ENCODE assay signal across 8 cellular contexts in genomic region chr10:29734640-29734979, GRCh38.
DNase-seq lines count a peak whose midpoint lies in the region; ATAC-seq, FAIRE-seq and TF ChIP-seq lines count a peak whose summit lies in the region.

No MANE protein-coding gene starts in this region.

- H3K4me3 Mint-ChIP-seq in CD4-positive, alpha-beta T cell, result peak overlapping the region; percentile 91
- peak overlapping the region; percentile 92 for H3K4me3 Mint-ChIP-seq in neural progenitor cell

- H3K36me3 ChIP-seq in NT2/D1 (ENCODE audit: insufficient read depth, insufficient read length, low read length), result peaks cover 12% of the 10 kb centered on the region
- no peaks in the 10 kb centered on the region for H3K36me3 ChIP-seq in endothelial cell of umbilical vein (ENCODE audit: control insufficient read depth in 2 of 2, extremely low read depth in 1 of 2, insufficient read depth in 2 of 2, low read length in 2 of 2)
- H3K36me3 ChIP-seq in neural progenitor cell, result no peaks in the 10 kb centered on the region

- peaks cover 15% of the 10 kb centered on the region for H3K36me3 Mint-ChIP-seq in CD4-positive, alpha-beta T cell (ENCODE audit: low read depth)
- peaks cover 4% of the 10 kb centered on the region for H3K36me3 Mint-ChIP-seq in neural progenitor cell

- peak overlapping the region; percentile 55 for H3K4me2 ChIP-seq in endothelial cell of umbilical vein (ENCODE audit: insufficient read depth, low read length)
- H3K4me2 ChIP-seq in neural progenitor cell, result peak overlapping the region; percentile 95

- peak; percentile 52 for FAIRE-seq in endothelial cell of umbilical vein (lab: Jason Lieb, UNC)
- no peak for FAIRE-seq in frontal cortex (lab: Jason Lieb, UNC)

- H3K9me3 ChIP-seq in CD4-positive, alpha-beta T cell (ENCODE audit: control insufficient read depth, low read length), result no peaks in the 10 kb centered on the region
- H3K9me3 ChIP-seq in NT2/D1 (ENCODE audit: insufficient read depth, low read length), result no peaks in the 10 kb centered on the region
- H3K9me3 ChIP-seq in endothelial cell of umbilical vein (replicated peaks; ENCODE audit: control insufficient read depth, insufficient read depth, low read length), result no peaks in the 10 kb centered on the region
- H3K9me3 ChIP-seq in neural progenitor cell (ENCODE audit: low read depth), result no peaks in the 10 kb centered on the region

- H3K9me3 Mint-ChIP-seq in CD4-positive, alpha-beta T cell, result no peaks in the 10 kb centered on the region
- no peaks in the 10 kb centered on the region for H3K9me3 Mint-ChIP-seq in neural progenitor cell

- in situ Hi-C loops in KBM-7 (cut with MboI; ENCODE audit: low pct_unique_long_range_greater_than_20kb, low sequenced_read_pairs), result no loop called here

- dilution Hi-C loops in endothelial cell of umbilical vein (cut with MboI; ENCODE audit: extremely low pct_ligation_motif_present, low sequenced_read_pairs), result no loop called here

- intact Hi-C loops in CD4-positive, alpha-beta T cell (cut with DNase I, micrococcal nuclease), result loop anchor here (2.0 to 10.0 kb wide), 5 partner anchors 50 to 1200 kb away; partner anchors contain the start of gene WAC (in 1 of the 2)
- intact Hi-C loops in endothelial cell of umbilical vein (cut with micrococcal nuclease), result loop anchor here (2.0 to 10.0 kb wide), 2 partner anchors 66 to 180 kb away; no protein-coding TSS in a partner anchor

- TF ChIP-seq POLR2A in endothelial cell of umbilical vein (IDR thresholded peaks at IDR 0.05; ENCODE audit: low read depth, low read length), result no peak

- H3K4me3 ChIP-seq in NT2/D1 (ENCODE audit: insufficient read length, low read depth) (peak overlapping the region; percentile 60), endothelial cell of umbilical vein (replicated peaks in 1 of 3; ENCODE audit: insufficient read depth in 1 of 3, low read depth in 1 of 3, low read length in 3 of 3) (peak overlapping the region; percentile 69 to 88 (median 82)), neural progenitor cell (peak overlapping the region; percentile 94)

- peaks cover 45% of the 10 kb centered on the region for H3K79me2 ChIP-seq in endothelial cell of umbilical vein (ENCODE audit: control insufficient read depth, insufficient read depth, low read length)
- H3K79me2 ChIP-seq in neural progenitor cell (ENCODE audit: low read depth), result peaks cover 55% of the 10 kb centered on the region

- H3K4me1 Mint-ChIP-seq in CD4-positive, alpha-beta T cell (ENCODE audit: low read depth), result peaks cover 51% of the 10 kb centered on the region
- peaks cover 50% of the 10 kb centered on the region for H3K4me1 Mint-ChIP-seq in neural progenitor cell

- no peaks in the 10 kb centered on the region for H3K27me3 Mint-ChIP-seq in CD4-positive, alpha-beta T cell
- peaks cover 13% of the 10 kb centered on the region for H3K27me3 Mint-ChIP-seq in neural progenitor cell (ENCODE audit: insufficient read depth, low read depth)

- no peak for DNase-seq in CD4-positive, alpha-beta T cell
- DNase-seq in NT2/D1 (ENCODE audit: low read depth, low spot score) (no peak), endothelial cell of umbilical vein (ENCODE audit: low read depth, low spot score) (peak; percentile 42), neural progenitor cell (ENCODE audit: low spot score) (no peak), KBM-7 (no peak), frontal cortex (ENCODE audit: low spot score in 2 of 2) (no peak)
- no peak for DNase-seq in activated effector memory CD4-positive, alpha-beta T cell treated with anti-CD3 and anti-CD28 coated beads, Interleukin-2, amount 50 U/mL, for 16 hours

- H3K27me3 ChIP-seq in CD4-positive, alpha-beta T cell (ENCODE audit: control insufficient read depth, insufficient read depth, low read length), result no peaks in the 10 kb centered on the region
- H3K27me3 ChIP-seq in NT2/D1 (ENCODE audit: insufficient read depth, insufficient read length) (peaks cover 31% of the 10 kb centered on the region), endothelial cell of umbilical vein (ENCODE audit: control insufficient read depth in 2 of 2, insufficient read depth in 2 of 2, low read length in 2 of 2) (no peaks in the 10 kb centered on the region), neural progenitor cell (peaks cover 10% of the 10 kb centered on the region)

- H3K4me1 ChIP-seq in NT2/D1 (ENCODE audit: insufficient read depth, insufficient read length) (peaks cover 4% of the 10 kb centered on the region), endothelial cell of umbilical vein (ENCODE audit: control insufficient read depth, extremely low read depth, insufficient read depth, low read length) (peaks cover 15% of the 10 kb centered on the region), neural progenitor cell (peaks cover 40% of the 10 kb centered on the region)

- BruUV-seq in endothelial cell of umbilical vein (replicated peaks; lab: Mats Ljungman, UMichigan), result TSS peak; percentile 23

- TF ChIP-seq CTCF in CD4-positive, alpha-beta T cell (IDR thresholded peaks at IDR 0.05), result no peak
- TF ChIP-seq CTCF in endothelial cell of umbilical vein (IDR thresholded peaks at IDR 0.05; ENCODE audit: extremely low read depth in 1 of 2, insufficient read depth in 1 of 2, low read depth in 1 of 2, low read length in 2 of 2) (no peak), neural progenitor cell (IDR thresholded peaks at IDR 0.05) (no peak)

- peak; percentile 5 for ATAC-seq in CD4-positive, alpha-beta T cell (ENCODE audit: poor library complexity)
- no peak for ATAC-seq in HG02642 (IDR thresholded peaks at IDR 0.05; ENCODE audit: poor library complexity, unreplicated experiment)

- peak overlapping the region; percentile 35 for H3K27ac ChIP-seq in CD4-positive, alpha-beta T cell (ENCODE audit: low read depth, low read length)
- H3K27ac ChIP-seq in endothelial cell of umbilical vein (ENCODE audit: insufficient read depth, low read depth, low read length), result peak overlapping the region; percentile 82
- H3K27ac ChIP-seq in neural progenitor cell, result no peak overlapping the region

- POLR2A ChIA-PET in CD4-positive, alpha-beta T cell (lab: Charles Lee), result interaction anchor here (0.7 to 4.0 kb wide), 7 partner anchors 10 to 87 kb away, joined by 3 to 32 read pairs (median 5); no protein-coding TSS in a partner anchor
- POLR2A ChIA-PET in endothelial cell of umbilical vein (lab: Charles Lee), result interaction anchor here (0.6 kb wide), 1 partner anchor 22 kb away, joined by 4 read pairs; no protein-coding TSS in a partner anchor

- peaks cover 20% of the 10 kb centered on the region for H3F3A ChIP-seq in neural progenitor cell (ENCODE audit: low read depth)

- CTCF ChIA-PET in CD4-positive, alpha-beta T cell (lab: Charles Lee), result interaction anchor here (1.9 to 3.1 kb wide), 4 partner anchors 20 to 144 kb away, joined by 5 to 10 read pairs (median 8); no protein-coding TSS in a partner anchor
- CTCF ChIA-PET in endothelial cell of umbilical vein (lab: Charles Lee), result interaction anchor here (0.8 to 3.2 kb wide), 15 partner anchors 8 to 268 kb away, joined by 3 to 28 read pairs (median 6); no protein-coding TSS in a partner anchor

- H3K9ac ChIP-seq in NT2/D1 (ENCODE audit: insufficient read length, low read depth) (peak overlapping the region; percentile 79), endothelial cell of umbilical vein (replicated peaks; ENCODE audit: extremely low read depth, insufficient read depth, low read length) (peak overlapping the region; percentile 83), neural progenitor cell (no peak overlapping the region)

- H3K27ac Mint-ChIP-seq in CD4-positive, alpha-beta T cell, result peak overlapping the region; percentile 81
- H3K27ac Mint-ChIP-seq in neural progenitor cell, result peak overlapping the region; percentile 50

- H4K20me1 ChIP-seq in endothelial cell of umbilical vein (replicated peaks; ENCODE audit: control insufficient read depth, extremely low read depth, insufficient read depth, low read length), result no peaks in the 10 kb centered on the region
- peaks cover 20% of the 10 kb centered on the region for H4K20me1 ChIP-seq in neural progenitor cell (ENCODE audit: low read depth)

- no peaks in the 10 kb centered on the region for H3K9me1 ChIP-seq in endothelial cell of umbilical vein (replicated peaks; ENCODE audit: control insufficient read depth, extremely low read depth, insufficient read depth, low read length)

- H2AFZ ChIP-seq in endothelial cell of umbilical vein (ENCODE audit: low read depth, low read length) (no peak overlapping the region), neural progenitor cell (replicated peaks) (no peak overlapping the region)

TF ChIP-seq in endothelial cell of umbilical vein, 7 proteins besides CTCF, POLR2A, EP300 and RAD21:
- TF ChIP-seq MYC (IDR thresholded peaks at IDR 0.05; ENCODE audit: low read depth, low read length) (no peak), POLR2AphosphoS5 (IDR thresholded peaks at IDR 0.05; ENCODE audit: insufficient read depth, low read depth, low read length) (no peak), GATA2 (IDR thresholded peaks at IDR 0.05; ENCODE audit: insufficient read depth, insufficient read length, low read depth, low read length) (no peak), JUN (IDR thresholded peaks at IDR 0.05; ENCODE audit: borderline replicate concordance, insufficient read depth, insufficient read length, low read depth) (no peak), FOS (IDR thresholded peaks at IDR 0.05; ENCODE audit: borderline replicate concordance, insufficient read depth, low read length) (no peak), EZH2 (IDR thresholded peaks at IDR 0.05; ENCODE audit: borderline replicate concordance, low read depth, low read length, severe bottlenecking) (no peak), MAX (IDR thresholded peaks at IDR 0.05; ENCODE audit: insufficient read depth, insufficient read length) (no peak)
